Comparison of ENCODE assay signal across 24 cellular contexts in the genomic region with DNA sequence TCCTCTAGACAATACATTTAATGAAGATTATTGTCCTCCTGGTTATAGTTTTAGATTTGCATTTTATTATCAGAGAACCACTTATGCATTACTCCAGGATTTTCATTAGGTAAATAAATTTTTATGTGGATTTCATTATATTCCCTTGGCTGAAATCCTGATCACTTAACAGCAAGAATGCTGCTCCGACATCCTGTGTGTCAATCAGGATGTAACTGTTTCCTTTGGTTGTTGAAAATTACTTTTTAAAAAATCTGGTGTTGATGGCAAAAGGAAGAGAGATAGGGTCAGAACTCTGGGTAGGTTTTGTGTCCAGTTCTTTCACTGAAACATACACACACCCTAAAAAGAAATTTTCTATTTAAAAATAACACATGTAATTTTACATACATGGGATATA. TPM values are rescaled to one million over a fixed set of nuclear protein-coding genes. Genes with fewer than 3 reads are reported as not detected.
"Had no signal": no experiment of that assay in that cellular context is flagged by ENCODE, and none has a peak within 500 bp of the region (broad histone marks: within the 10 kb centered on the region; RNA-seq: fewer than 3 reads in every experiment).

No MANE protein-coding gene starts in this region.

- H3K9me3 ChIP-seq: adrenal gland, breast epithelium, colonic mucosa, pancreas, SJCRH30, thoracic aorta had no signal

- DNase-seq: activated CD4-positive, alpha-beta T cell treated with anti-CD3 and anti-CD28 coated beads, Interleukin-2, amount 50 U/mL, for 1 hour; activated CD4-positive, CD25-positive, alpha-beta regulatory T cell treated with anti-CD3 and anti-CD28 coated beads, Interleukin-2, amount 50 U/mL, for 72 hours; activated gamma-delta T cell treated with Interleukin-2 at 50 U/mL for 16 hours; activated T-cell treated with anti-CD3 and anti-CD28 coated beads, Interleukin-2, amount 50 U/mL, for 1 hour; adrenal gland; colonic mucosa; foreskin melanocyte; left colon; pancreas; stimulated activated CD4-positive, alpha-beta T cell treated with anti-CD3 and anti-CD28 coated beads, Interleukin-2, amount 100 ng/mL, for 48 hours; stimulated activated CD8-positive, alpha-beta memory T cell treated with anti-CD3 and anti-CD28 coated beads, Interleukin-4, amount 100 ng/mL, for 48 hours; stimulated activated naive B cell treated with anti-CD40 and anti-IgM and Interleukin-4, amounts not matched to agents 10 μg/mL and 1 μg/mL and 100 μg/mL, for 72 hours; T-cell had no signal

- H3K27ac ChIP-seq: colonic mucosa, pancreas, SJCRH30, thoracic aorta, VCaP had no signal

- ATAC-seq: left colon; natural killer cell treated with Interleukin-12 subunit alpha and Interleukin-12 subunit beta and Interleukin-15 and Interleukin-18, amount 100 ng/mL, for 72 hours; pancreas; sciatic nerve; stimulated activated naive B cell treated with anti-CD40 and anti-IgM and Interleukin-4, amounts not matched to agents 10 μg/mL and 1 μg/mL and 100 μg/mL, for 72 hours; T-cell had no signal

- H3K27ac Mint-ChIP-seq: activated naive CD8-positive, alpha-beta T cell; natural killer cell treated with Interleukin-12 subunit alpha and Interleukin-12 subunit beta and Interleukin-15 and Interleukin-18, amount 100 ng/mL, for 72 hours; stimulated activated naive B cell treated with anti-CD40 and anti-IgM and Interleukin-4, amounts not matched to agents 10 μg/mL and 1 μg/mL and 100 μg/mL, for 72 hours; T-cell; T-helper 2 cell treated with Interferon-gamma antibody and Interleukin-4, amounts not matched to agents 5 μg/mL and 100 μg/mL, for 36 hours; type B pancreatic cell had no signal

- H3K4me3 ChIP-seq: adrenal gland, breast epithelium, colonic mucosa, lung, pancreas, SJCRH30, smooth muscle cell, thoracic aorta had no signal

- H3K36me3 ChIP-seq: adrenal gland, breast epithelium, colonic mucosa, pancreas, SJCRH30, thoracic aorta had no signal

- H3K4me3 Mint-ChIP-seq: activated naive CD8-positive, alpha-beta T cell; natural killer cell treated with Interleukin-12 subunit alpha and Interleukin-12 subunit beta and Interleukin-15 and Interleukin-18, amount 100 ng/mL, for 72 hours; stimulated activated naive B cell treated with anti-CD40 and anti-IgM and Interleukin-4, amounts not matched to agents 10 μg/mL and 1 μg/mL and 100 μg/mL, for 72 hours; T-cell; T-helper 2 cell treated with Interferon-gamma antibody and Interleukin-4, amounts not matched to agents 5 μg/mL and 100 μg/mL, for 36 hours had no signal

- H3K9me3 Mint-ChIP-seq: natural killer cell treated with Interleukin-12 subunit alpha and Interleukin-12 subunit beta and Interleukin-15 and Interleukin-18, amount 100 ng/mL, for 72 hours; stimulated activated naive B cell treated with anti-CD40 and anti-IgM and Interleukin-4, amounts not matched to agents 10 μg/mL and 1 μg/mL and 100 μg/mL, for 72 hours; T-cell; T-helper 2 cell treated with Interferon-gamma antibody and Interleukin-4, amounts not matched to agents 5 μg/mL and 100 μg/mL, for 36 hours; type B pancreatic cell had no signal

- H3K27me3 ChIP-seq: adrenal gland, breast epithelium, colonic mucosa, pancreas, SJCRH30 had no signal

- H3K27me3 Mint-ChIP-seq: activated naive CD8-positive, alpha-beta T cell; type B pancreatic cell had no signal

- H3K4me2 ChIP-seq: smooth muscle cell had no signal

- H3K4me1 ChIP-seq: breast epithelium, colonic mucosa, pancreas had no signal

- H3K4me1 Mint-ChIP-seq: stimulated activated naive B cell treated with anti-CD40 and anti-IgM and Interleukin-4, amounts not matched to agents 10 μg/mL and 1 μg/mL and 100 μg/mL, for 72 hours; T-cell had no signal

- H3K36me3 Mint-ChIP-seq: activated naive CD8-positive, alpha-beta T cell; natural killer cell treated with Interleukin-12 subunit alpha and Interleukin-12 subunit beta and Interleukin-15 and Interleukin-18, amount 100 ng/mL, for 72 hours; stimulated activated naive B cell treated with anti-CD40 and anti-IgM and Interleukin-4, amounts not matched to agents 10 μg/mL and 1 μg/mL and 100 μg/mL, for 72 hours; T-cell had no signal

RNA-seq across cellular contexts. Expression of a gene that starts 30.9 kb away (rescaled TPM):
- total RNA-seq: natural killer cell treated with Interleukin-12 subunit alpha and Interleukin-12 subunit beta and Interleukin-15 and Interleukin-18, amount 100 ng/mL, for 72 hours had no signal
